ENCODE assay signal across 22 cellular contexts in the genomic region with DNA sequence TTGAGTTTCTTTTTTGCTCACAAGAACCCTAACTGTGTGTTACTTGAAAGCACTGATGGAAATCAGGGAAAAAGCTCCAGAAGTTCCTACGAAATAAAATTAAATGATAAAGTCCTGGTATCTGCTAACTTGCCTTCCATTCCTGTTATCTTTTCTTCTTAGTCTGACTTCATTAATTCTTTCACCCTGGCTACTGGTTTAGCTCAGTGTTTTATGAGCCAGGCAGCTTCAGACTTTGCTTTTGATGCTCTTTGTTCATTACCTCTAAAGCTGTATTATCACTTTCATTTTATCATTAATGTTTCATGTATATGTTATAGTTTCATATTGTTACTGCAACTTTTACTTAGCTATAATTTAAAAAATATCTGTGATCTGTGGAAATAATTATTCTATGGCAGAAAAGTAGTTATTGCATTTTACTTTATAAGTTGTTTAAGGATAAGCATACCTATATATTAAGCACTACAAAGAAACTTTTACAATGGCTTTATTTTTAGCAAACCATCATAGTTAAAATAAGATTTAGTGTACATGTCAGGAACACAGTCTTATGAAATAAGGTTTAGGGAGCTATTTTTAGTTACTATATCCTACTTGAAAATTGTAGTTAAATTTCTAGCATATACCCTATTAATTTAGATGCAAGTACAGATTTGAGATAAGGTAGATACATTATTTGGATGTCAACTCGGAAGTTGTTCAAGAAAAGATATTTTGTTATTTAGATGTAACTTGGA. TPM values are rescaled to one million over a fixed set of nuclear protein-coding genes. Genes with fewer than 3 reads are reported as not detected.
A peak's percentile ranks its signal among the peaks of the same experiment; 100 is the strongest.
DNase-seq lines count a peak whose midpoint lies in the region; ATAC-seq and TF ChIP-seq lines count a peak whose summit lies in the region.
"Had no signal": no experiment of that assay in that cellular context is flagged by ENCODE, and none has a peak within 500 bp of the region (broad histone marks: within the 10 kb centered on the region; RNA-seq: fewer than 3 reads in every experiment).

No MANE protein-coding gene starts in this region.

- H3K14ac ChIP-seq in IMR-90 (replicated peaks; ENCODE audit: low read depth, low read length): no peak overlapping the region

- H2AK5ac ChIP-seq in IMR-90 (ENCODE audit: low read depth, low read length): no peak overlapping the region

- no CpG with 5 or more reads among the region's 2 CpGs for WGBS in IMR-90 (ENCODE audit: extremely low coverage in 2 of 2, insufficient read length in 1 of 2), 2 experiments

- no peak overlapping the region for H3K4ac ChIP-seq in IMR-90 (ENCODE audit: low read depth, low read length)

- H2BK20ac ChIP-seq in IMR-90 (ENCODE audit: low read depth, low read length): no peak overlapping the region

- H4K8ac ChIP-seq in IMR-90 (ENCODE audit: low read depth in 2 of 2, low read length in 2 of 2): no peak overlapping the region

- CTCF ChIA-PET in activated CD4-positive, alpha-beta T cell treated with anti-CD3 and anti-CD28 coated beads for 36 hours (lab: Charles Lee): interaction anchor here (1.1 to 1.3 kb wide), 5 partner anchors 9 to 507 kb away, joined by 3 to 6 read pairs (median 4); no protein-coding TSS in a partner anchor
- CTCF ChIA-PET in IMR-90 (lab: Yijun Ruan, JAX): interaction anchor here (0.9 to 1.4 kb wide), 2 partner anchors 10 to 60 kb away, joined by 3 to 5 read pairs; no protein-coding TSS in a partner anchor
- CTCF ChIA-PET in CD8-positive, alpha-beta memory T cell (lab: Charles Lee): interaction anchor here (1.2 kb wide), 1 partner anchor 231 kb away, joined by 3 read pairs; no protein-coding TSS in a partner anchor

- H3K9ac ChIP-seq in IMR-90 (ENCODE audit: low read depth, low read length): no peak overlapping the region

- H2BK15ac ChIP-seq in IMR-90 (ENCODE audit: low read depth, low read length): no peak overlapping the region

- peaks cover 32% of the 10 kb centered on the region for H4K20me1 ChIP-seq in IMR-90 (ENCODE audit: insufficient read depth, low read length)

- in situ Hi-C loops in IMR-90 (cut with MboI; ENCODE audit: low sequenced_read_pairs): no loop called here

- H2BK120ac ChIP-seq in IMR-90 (ENCODE audit: low read depth, low read length): no peak overlapping the region

- peaks cover 13% of the 10 kb centered on the region for H3K36me3 ChIP-seq in IMR-90 (ENCODE audit: control insufficient read depth, insufficient read depth, low read length)
- peaks cover 13% of the 10 kb centered on the region for H3K36me3 ChIP-seq in CD8-positive, alpha-beta memory T cell (ENCODE audit: insufficient read depth, low read length)

- H4K5ac ChIP-seq in IMR-90 (ENCODE audit: low read depth, low read length): no peak overlapping the region

- dilution Hi-C loops in IMR-90 (cut with HindIII; ENCODE audit: low sequenced_read_pairs, unreplicated experiment): no loop called here

- no peak overlapping the region for H3K27ac ChIP-seq in IMR-90 (ENCODE audit: insufficient read depth, low read length)
- H3K27ac ChIP-seq in CD8-positive, alpha-beta memory T cell (ENCODE audit: low read depth, low read length): no peak overlapping the region

- H3K9me3 Mint-ChIP-seq in activated CD4-positive, alpha-beta T cell treated with anti-CD3 and anti-CD28 coated beads for 36 hours (ENCODE audit: low read depth): peaks cover 17% of the 10 kb centered on the region
- H3K9me3 Mint-ChIP-seq in activated CD4-positive, alpha-beta T cell treated with anti-CD3 and anti-CD28 coated beads, Interleukin-2, amount 10 ng/mL, durations not matched to agents 24 days and 14 days: peaks cover 14% of the 10 kb centered on the region
- H3K9me3 Mint-ChIP-seq in activated T-helper 17 cell treated with anti-CD3 and anti-CD28 coated beads, Interleukin-2, amount 50 U/mL, for 72 hours: peaks cover 8% of the 10 kb centered on the region
- peaks cover 23% of the 10 kb centered on the region for H3K9me3 Mint-ChIP-seq in mesothelial cell of epicardium
- peaks cover 0 to 14% (median 5%) of the 10 kb centered on the region in 5 donors for H3K9me3 Mint-ChIP-seq in CD8-positive, alpha-beta memory T cell

- no peaks in the 10 kb centered on the region; the same call in 1 of the 2 replicates for H3K9me1 ChIP-seq in IMR-90 (ENCODE audit: insufficient read depth, low read length)

- H3K4me1 Mint-ChIP-seq in activated CD4-positive, alpha-beta T cell treated with anti-CD3 and anti-CD28 coated beads for 36 hours: peaks cover 34% of the 10 kb centered on the region
- peaks cover 11% of the 10 kb centered on the region for H3K4me1 Mint-ChIP-seq in activated CD4-positive, alpha-beta T cell treated with anti-CD3 and anti-CD28 coated beads, Interleukin-2, amount 10 ng/mL, durations not matched to agents 24 days and 14 days
- peaks cover 20% of the 10 kb centered on the region for H3K4me1 Mint-ChIP-seq in activated T-helper 17 cell treated with anti-CD3 and anti-CD28 coated beads, Interleukin-2, amount 50 U/mL, for 72 hours
- H3K4me1 Mint-ChIP-seq in mesothelial cell of epicardium: peaks cover 3% of the 10 kb centered on the region
- peaks cover 48 to 78% (median 75%) of the 10 kb centered on the region in 3 donors for H3K4me1 Mint-ChIP-seq in CD8-positive, alpha-beta memory T cell

- peak; percentile 30 for ATAC-seq in activated CD4-positive, alpha-beta T cell treated with anti-CD3 and anti-CD28 coated beads for 36 hours
- ATAC-seq in IMR-90 (ENCODE audit: low read depth): no peak
- ATAC-seq in activated T-helper 17 cell treated with anti-CD3 and anti-CD28 coated beads, Interleukin-2, amount 50 U/mL, for 72 hours (replicated peaks): no peak
- ATAC-seq: GM23338, HCT116 had no signal

- H3K4me2 ChIP-seq in IMR-90 (ENCODE audit: low read depth, low read length): 0 out of 2 replicates have a peak overlapping the region, but pooled peaks have one; percentile 21
- H3K4me2 ChIP-seq: GM23338 had no signal

- H2AFZ ChIP-seq in IMR-90 (replicated peaks; ENCODE audit: low read length, poor library complexity): no peak overlapping the region
- H2AFZ ChIP-seq: GM23338 had no signal

- no peak overlapping the region for H3K56ac ChIP-seq in IMR-90 (ENCODE audit: extremely low read depth, insufficient read depth, low read length)

- POLR2A ChIA-PET in activated CD4-positive, alpha-beta T cell treated with anti-CD3 and anti-CD28 coated beads for 36 hours (lab: Charles Lee): no interaction called here
- POLR2A ChIA-PET in IMR-90 (lab: Charles Lee; ENCODE audit: unreplicated experiment): no interaction called here
- POLR2A ChIA-PET in CD8-positive, alpha-beta memory T cell (lab: Charles Lee): no interaction called here

- H4K91ac ChIP-seq in IMR-90 (ENCODE audit: insufficient read depth, low read depth, low read length): no peak overlapping the region

- no peak overlapping the region for H3K27ac Mint-ChIP-seq in activated CD4-positive, alpha-beta T cell treated with anti-CD3 and anti-CD28 coated beads for 36 hours
- H3K27ac Mint-ChIP-seq in activated CD4-positive, alpha-beta T cell treated with anti-CD3 and anti-CD28 coated beads, Interleukin-2, amount 10 ng/mL, durations not matched to agents 24 days and 14 days: no peak overlapping the region
- peak overlapping the region; percentile 30 for H3K27ac Mint-ChIP-seq in activated T-helper 17 cell treated with anti-CD3 and anti-CD28 coated beads, Interleukin-2, amount 50 U/mL, for 72 hours
- peak overlapping the region; percentile 87 for H3K27ac Mint-ChIP-seq in mesothelial cell of epicardium
- no peak overlapping the region for H3K27ac Mint-ChIP-seq in CD8-positive, alpha-beta memory T cell
- H3K27ac Mint-ChIP-seq: GM23338 had no signal

- peaks cover 2% of the 10 kb centered on the region for H3K9me3 ChIP-seq in IMR-90 (ENCODE audit: control insufficient read depth, insufficient read depth, low read length)
- H3K9me3 ChIP-seq in CD8-positive, alpha-beta memory T cell (ENCODE audit: low read length): peaks cover 5% of the 10 kb centered on the region

- H3K36me3 Mint-ChIP-seq in activated CD4-positive, alpha-beta T cell treated with anti-CD3 and anti-CD28 coated beads for 36 hours (ENCODE audit: low read depth): peaks cover 53% of the 10 kb centered on the region
- H3K36me3 Mint-ChIP-seq in activated CD4-positive, alpha-beta T cell treated with anti-CD3 and anti-CD28 coated beads, Interleukin-2, amount 10 ng/mL, durations not matched to agents 24 days and 14 days (ENCODE audit: low read depth): peaks cover 72% of the 10 kb centered on the region
- H3K36me3 Mint-ChIP-seq in activated T-helper 17 cell treated with anti-CD3 and anti-CD28 coated beads, Interleukin-2, amount 50 U/mL, for 72 hours (ENCODE audit: low read depth): peaks cover 73% of the 10 kb centered on the region
- H3K36me3 Mint-ChIP-seq in mesothelial cell of epicardium: peaks cover 44% of the 10 kb centered on the region
- peaks cover 27 to 62% (median 49%) of the 10 kb centered on the region in 3 donors for H3K36me3 Mint-ChIP-seq in CD8-positive, alpha-beta memory T cell

- no peak for TF ChIP-seq RAD21 in IMR-90 (IDR thresholded peaks at IDR 0.05; ENCODE audit: low read length)

- H2BK5ac ChIP-seq in IMR-90 (ENCODE audit: low read depth, low read length, poor library complexity, severe bottlenecking): no peak overlapping the region

- H3K79me1 ChIP-seq in IMR-90 (ENCODE audit: low read depth in 1 of 2, low read length in 2 of 2): peaks cover 12 to 45% of the 10 kb centered on the region in 2 experiments

- no peak overlapping the region for H3K4me3 ChIP-seq in IMR-90 (ENCODE audit: insufficient read depth, low read depth, low read length)
- no peak overlapping the region for H3K4me3 ChIP-seq in CD8-positive, alpha-beta memory T cell (ENCODE audit: low read length)
- H3K4me3 ChIP-seq: GM23338, MG63 had no signal

- BruUV-seq in IMR-90 (replicated peaks; lab: Mats Ljungman, UMichigan): no TSS peak

- H3K18ac ChIP-seq in IMR-90 (ENCODE audit: low read depth, low read length): no peak overlapping the region

- no peaks in the 10 kb centered on the region for H3K4me1 ChIP-seq in IMR-90 (ENCODE audit: control insufficient read depth, insufficient read depth, low read length)
- peaks cover 14% of the 10 kb centered on the region for H3K4me1 ChIP-seq in CD8-positive, alpha-beta memory T cell (ENCODE audit: insufficient read depth, low read length)

- no peaks in the 10 kb centered on the region for H3K27me3 Mint-ChIP-seq in activated CD4-positive, alpha-beta T cell treated with anti-CD3 and anti-CD28 coated beads for 36 hours
- no peaks in the 10 kb centered on the region for H3K27me3 Mint-ChIP-seq in activated CD4-positive, alpha-beta T cell treated with anti-CD3 and anti-CD28 coated beads, Interleukin-2, amount 10 ng/mL, durations not matched to agents 24 days and 14 days
- no peaks in the 10 kb centered on the region for H3K27me3 Mint-ChIP-seq in activated T-helper 17 cell treated with anti-CD3 and anti-CD28 coated beads, Interleukin-2, amount 50 U/mL, for 72 hours
- H3K27me3 Mint-ChIP-seq in mesothelial cell of epicardium (ENCODE audit: low read depth): no peaks in the 10 kb centered on the region
- H3K27me3 Mint-ChIP-seq in CD8-positive, alpha-beta memory T cell: no peaks in the 10 kb centered on the region
- H3K27me3 Mint-ChIP-seq: IgD-negative memory B cell had no signal

- TF ChIP-seq POLR2A in IMR-90 (IDR thresholded peaks at IDR 0.05; ENCODE audit: low read depth, low read length) (no peak), erythroblast (IDR thresholded peaks at IDR 0.05; ENCODE audit: low read length) (no peak)

- DNase-seq in activated CD4-positive, alpha-beta T cell treated with anti-CD3 and anti-CD28 coated beads for 36 hours: no peak
- DNase-seq in activated CD4-positive, alpha-beta T cell treated with anti-CD3 and anti-CD28 coated beads, Interleukin-2, amount 10 ng/mL, durations not matched to agents 24 days and 14 days: no peak
- DNase-seq in IMR-90 (no peak), mesothelial cell of epicardium (ENCODE audit: low spot score in 2 of 2, unreplicated experiment in 2 of 2) (no peak), erythroblast (lab: John Stamatoyannopoulos, UW) (no peak)
- no peak for DNase-seq in stimulated activated CD4-positive, alpha-beta T cell treated with anti-CD3 and anti-CD28 coated beads, Interleukin-4, amount 100 ng/mL, for 1 hour
- no peak for DNase-seq in CD8-positive, alpha-beta memory T cell
- DNase-seq: COR-L47, DMS79 treated with DMSO at 0.1 percent for 48 hours, Kasumi-1, MG63, NCI-H1048, NCI-H1417 treated with DMSO at 0.1 percent for 48 hours, NCI-H187, NCI-H446, NCI-H526, SHP77 had no signal

- no peak overlapping the region for H3K23ac ChIP-seq in IMR-90 (ENCODE audit: low read depth, low read length)

- no peak overlapping the region for H3K4me3 Mint-ChIP-seq in activated CD4-positive, alpha-beta T cell treated with anti-CD3 and anti-CD28 coated beads for 36 hours
- no peak overlapping the region for H3K4me3 Mint-ChIP-seq in activated CD4-positive, alpha-beta T cell treated with anti-CD3 and anti-CD28 coated beads, Interleukin-2, amount 10 ng/mL, durations not matched to agents 24 days and 14 days
- peak overlapping the region; percentile 27 for H3K4me3 Mint-ChIP-seq in activated T-helper 17 cell treated with anti-CD3 and anti-CD28 coated beads, Interleukin-2, amount 50 U/mL, for 72 hours
- H3K4me3 Mint-ChIP-seq in mesothelial cell of epicardium: no peak overlapping the region
- H3K4me3 Mint-ChIP-seq in CD8-positive, alpha-beta memory T cell: peak overlapping the region in 2 of 7 donors; percentile 40 to 47
- H3K4me3 Mint-ChIP-seq: GM23338 had no signal

- no peak for TF ChIP-seq CTCF in IMR-90 (conservative IDR thresholded peaks at IDR 0.05; ENCODE audit: low read depth, low read length)
- no peak for TF ChIP-seq CTCF in mesothelial cell of epicardium (IDR thresholded peaks at IDR 0.05; ENCODE audit: unreplicated experiment)

- H3K27me3 ChIP-seq in IMR-90 (ENCODE audit: control insufficient read depth, insufficient read depth, low read length): no peaks in the 10 kb centered on the region
- no peaks in the 10 kb centered on the region for H3K27me3 ChIP-seq in CD8-positive, alpha-beta memory T cell (ENCODE audit: insufficient read depth, low read length, poor library complexity, severe bottlenecking)
- H3K27me3 ChIP-seq: MG63 had no signal

- no peak overlapping the region for H2AK9ac ChIP-seq in IMR-90 (replicated peaks; ENCODE audit: low read depth, low read length, poor library complexity)

- intact Hi-C loops in activated CD4-positive, alpha-beta T cell treated with anti-CD3 and anti-CD28 coated beads for 36 hours (cut with DNase I, micrococcal nuclease): loop anchor here in 1 of 2 experiments (5.0 kb wide), 1 partner anchor 35 kb away; no protein-coding TSS in a partner anchor
- intact Hi-C loops in activated CD4-positive, alpha-beta T cell treated with anti-CD3 and anti-CD28 coated beads, Interleukin-2, amount 10 ng/mL, durations not matched to agents 24 days and 14 days (cut with micrococcal nuclease): no loop called here
- intact Hi-C loops in IMR-90 (cut with micrococcal nuclease): loop anchor here (5.0 kb wide), 1 partner anchor 35 kb away; no protein-coding TSS in a partner anchor

RNA-seq across cellular contexts. Expression of a gene that starts 19.3 kb away (rescaled TPM):
- total RNA-seq in activated CD4-positive, alpha-beta T cell treated with anti-CD3 and anti-CD28 coated beads for 36 hours: 10 to 100 TPM; 38.1 to 42.1 TPM
- total RNA-seq in activated CD4-positive, alpha-beta T cell treated with anti-CD3 and anti-CD28 coated beads, Interleukin-2, amount 10 ng/mL, durations not matched to agents 24 days and 14 days: 48.6 and 51.3 TPM in 2 replicates
- total RNA-seq in IMR-90 (2012; rRNA removed): 38.9 and 88.0 TPM in 2 replicates
- 12.0 and 14.5 TPM in 2 replicates for polyA plus RNA-seq in IMR-90 (2012; rRNA removed)
- 2.1 and 2.9 TPM in 2 replicates for polyA plus RNA-seq in IMR-90 (2012; cell fraction: cytosol; rRNA removed)
- polyA plus RNA-seq in IMR-90 (2012; cell fraction: nucleus; rRNA removed; ENCODE audit: low replicate concordance): 2.0 and 15.2 TPM in 2 replicates
- total RNA-seq in activated T-helper 17 cell treated with anti-CD3 and anti-CD28 coated beads, Interleukin-2, amount 50 U/mL, for 72 hours: 10 to 100 TPM; 64.2 to 65.8 TPM
- 72.7 to 77.9 TPM (median 72.7 TPM) in 3 replicates for total RNA-seq in mesothelial cell of epicardium
- total RNA-seq in CD8-positive, alpha-beta memory T cell: 10 to 100 TPM; 49.5 to 50.6 TPM
- polyA plus RNA-seq in CD8-positive, alpha-beta memory T cell: 29.1 TPM

RNA-seq across cellular contexts. Expression of a gene that starts 19.4 kb away (rescaled TPM):
- total RNA-seq in activated CD4-positive, alpha-beta T cell treated with anti-CD3 and anti-CD28 coated beads for 36 hours: under 1 TPM; 0.30 to 0.34 TPM
- 0.54 and 1.0 TPM in 2 replicates for total RNA-seq in activated CD4-positive, alpha-beta T cell treated with anti-CD3 and anti-CD28 coated beads, Interleukin-2, amount 10 ng/mL, durations not matched to agents 24 days and 14 days
- total RNA-seq in IMR-90 (2012; rRNA removed) (0.36 and 0.56 TPM in 2 replicates), mesothelial cell of epicardium (1.1 to 1.2 TPM (median 1.2 TPM) in 3 replicates)
- 0.26 and 0.36 TPM in 2 replicates for polyA plus RNA-seq in IMR-90 (2012; rRNA removed)
- 0.22 and 0.39 TPM in 2 replicates for polyA plus RNA-seq in IMR-90 (2012; cell fraction: cytosol; rRNA removed)
- 0.11 and 0.18 TPM in 2 replicates for polyA plus RNA-seq in IMR-90 (2012; cell fraction: nucleus; rRNA removed; ENCODE audit: low replicate concordance)
- total RNA-seq in activated T-helper 17 cell treated with anti-CD3 and anti-CD28 coated beads, Interleukin-2, amount 50 U/mL, for 72 hours: under 1 TPM; 0.45 to 0.78 TPM
- total RNA-seq in CD8-positive, alpha-beta memory T cell: 1 to 10 TPM in 1 of 2 experiments, under 1 TPM in 1; 0.80 to 1.1 TPM
- 0.39 TPM for polyA plus RNA-seq in CD8-positive, alpha-beta memory T cell
- total RNA-seq: RPMI7951 had no signal

Comparison
In these comparisons a context has a peak if more than half of its experiments do, and no peak if none do; other contexts are left out.
1. H3K27ac Mint-ChIP-seq: peak in activated T-helper 17 cell treated with anti-CD3 and anti-CD28 coated beads, Interleukin-2, amount 50 U/mL, for 72 hours (single experiment) and mesothelial cell of epicardium (single experiment); none in activated CD4-positive, alpha-beta T cell treated with anti-CD3 and anti-CD28 coated beads for 36 hours (single experiment), activated CD4-positive, alpha-beta T cell treated with anti-CD3 and anti-CD28 coated beads, Interleukin-2, amount 10 ng/mL, durations not matched to agents 24 days and 14 days (single experiment) and CD8-positive, alpha-beta memory T cell (0 of 8).